Comparison of ENCODE assay signal across 13 cellular contexts in genomic region chr2:3522851-3523481, GRCh38. TPM values are rescaled to one million over a fixed set of nuclear protein-coding genes. Genes with fewer than 3 reads are reported as not detected.
DNase-seq lines count a peak whose midpoint lies in the region; TF ChIP-seq lines count a peak whose summit lies in the region.
"Had no signal": no experiment of that assay in that cellular context is flagged by ENCODE, and none has a peak within 500 bp of the region (broad histone marks: within the 10 kb centered on the region; RNA-seq: fewer than 3 reads in every experiment).

No MANE protein-coding gene starts in this region.

- WGBS in adrenal gland, 4 donors: 70 to 78% (median 74%) methylated on average over 15 of the region's 15 CpGs
- WGBS in smooth muscle cell (ENCODE audit: low lambda C conversion rate): 36% methylated on average over 15 of the region's 15 CpGs

- CTCF ChIA-PET in GM10248 (lab: Yijun Ruan, JAX): interaction anchor here (1.0 kb wide), 1 partner anchor 61 kb away, joined by 3 read pairs; no protein-coding TSS in a partner anchor

- no peaks in the 10 kb centered on the region for H3K9me3 ChIP-seq in adrenal gland (replicated peaks in 1 of 3)
- no peaks in the 10 kb centered on the region for H3K9me3 ChIP-seq in left ventricle myocardium inferior (replicated peaks)
- H3K9me3 ChIP-seq in smooth muscle cell (replicated peaks; ENCODE audit: low read depth): no peaks in the 10 kb centered on the region

- H3K4me2 ChIP-seq in smooth muscle cell: peak overlapping the region; percentile 59

- peaks cover 9% of the 10 kb centered on the region for H3F3A ChIP-seq in smooth muscle cell (ENCODE audit: low read depth)

- DNase-seq in DMS 273 treated with DMSO at 0.1 percent for 48 hours (lab: John Stamatoyannopoulos, UW) (peak; percentile 68), adrenal gland (peak in 4 of 7 donors; percentile 51 to 74 (median 54)), left ventricle myocardium inferior (no peak), smooth muscle cell (lab: John Stamatoyannopoulos, UW; ENCODE audit: unreplicated experiment) (no peak), GM10248 (ENCODE audit: extremely low spot score) (no peak), SW 1271 (lab: John Stamatoyannopoulos, UW) (no peak), A172 (ENCODE audit: low spot score) (no peak)
- no peak for DNase-seq in activated CD4-positive, CD25-positive, alpha-beta regulatory T cell treated with anti-CD3 and anti-CD28 coated beads, Interleukin-2, amount 50 U/mL, for 72 hours
- DNase-seq: activated CD4-positive, alpha-beta T cell treated with anti-CD3 and anti-CD28 coated beads, Interleukin-2, amount 50 U/mL, for 4 hours; activated gamma-delta T cell treated with Interleukin-2 at 50 U/mL for 16 hours; CD8-positive, alpha-beta memory T cell; NCI-H1436; NK-92 treated with Interleukin-12 subunit alpha and Interleukin-12 subunit beta, amount 100 ng/mL, for 24 hours had no signal

- POLR2A ChIA-PET in GM10248 (lab: Yijun Ruan, JAX): no interaction called here

- H3K4me1 ChIP-seq in adrenal gland (replicated peaks in 1 of 2): peaks cover 7 to 41% of the 10 kb centered on the region in 2 donors
- peaks cover 70% of the 10 kb centered on the region for H3K4me1 ChIP-seq in left ventricle myocardium inferior
- H3K4me1 ChIP-seq in smooth muscle cell (ENCODE audit: low read depth): peaks cover 6% of the 10 kb centered on the region

- no peaks in the 10 kb centered on the region for H4K20me1 ChIP-seq in smooth muscle cell (ENCODE audit: low read depth)

- intact Hi-C loops in adrenal gland (cut with DNase I): no loop called here
- intact Hi-C loops in left ventricle myocardium inferior (cut with micrococcal nuclease): no loop called here

- H3K36me3 ChIP-seq in adrenal gland (replicated peaks in 1 of 2) (no peaks in the 10 kb centered on the region), left ventricle myocardium inferior (no peaks in the 10 kb centered on the region), smooth muscle cell (ENCODE audit: low read depth) (no peaks in the 10 kb centered on the region)

- no peaks in the 10 kb centered on the region for H3K27me3 ChIP-seq in adrenal gland
- H3K27me3 ChIP-seq in left ventricle myocardium inferior (ENCODE audit: low read depth): no peaks in the 10 kb centered on the region
- H3K27me3 ChIP-seq in smooth muscle cell (ENCODE audit: low read depth): no peaks in the 10 kb centered on the region

- no peak for TF ChIP-seq CTCF in adrenal gland (IDR thresholded peaks at IDR 0.05)
- TF ChIP-seq CTCF in left ventricle myocardium inferior (IDR thresholded peaks at IDR 0.05; ENCODE audit: borderline replicate concordance): no peak
- TF ChIP-seq CTCF in smooth muscle cell (IDR thresholded peaks at IDR 0.05; ENCODE audit: borderline replicate concordance, insufficient read depth, poor library complexity, severe bottlenecking): no peak
- no peak for TF ChIP-seq CTCF in GM10248 (IDR thresholded peaks at IDR 0.05; ENCODE audit: control extremely low read depth, extremely low read depth, low read depth, missing control alignments)

- H3K4me3 ChIP-seq in adrenal gland: peak overlapping the region in 1 of 4 donors; percentile 5
- peak overlapping the region; percentile 15 for H3K4me3 ChIP-seq in left ventricle myocardium inferior
- H3K4me3 ChIP-seq in smooth muscle cell: no peak overlapping the region

- peaks cover 7% of the 10 kb centered on the region for H3K79me2 ChIP-seq in smooth muscle cell (ENCODE audit: low read depth)

- no peak overlapping the region for H2AFZ ChIP-seq in smooth muscle cell (ENCODE audit: low read depth)

- no peak for TF ChIP-seq POLR2A in adrenal gland (IDR thresholded peaks at IDR 0.05)

- H3K9ac ChIP-seq in smooth muscle cell (ENCODE audit: low read depth): no peak overlapping the region

- H3K27ac ChIP-seq in adrenal gland (peak overlapping the region in 4 of 5 donors; percentile 0 to 81 (median 28)), left ventricle myocardium inferior (replicated peaks) (peak overlapping the region; percentile 85), smooth muscle cell (ENCODE audit: low read depth) (peak overlapping the region; percentile 32)

RNA-seq across cellular contexts. Expression of gene ADI1, which starts 3.6 kb away (rescaled TPM):
- total RNA-seq in adrenal gland (100 to 1,000 TPM in 4 of 8 donors, 10 to 100 TPM in 4; 79.6 to 147 (median 103) TPM), left ventricle myocardium inferior (195 TPM), smooth muscle cell (19.0 and 27.3 TPM in 2 replicates)
- polyA plus RNA-seq in adrenal gland (100 to 1,000 TPM in 1 of 3 donors, 10 to 100 TPM in 2; 50.0 to 160 (median 64.3) TPM), smooth muscle cell (30.9 and 35.0 TPM in 2 replicates)
- 70.9 and 102 TPM in 2 replicates for total RNA-seq in A172 (2014; rRNA removed; shearing (Covaris generic))

RNA-seq across cellular contexts. Expression of gene RNASEH1, which starts 35.2 kb away (rescaled TPM):
- total RNA-seq in adrenal gland (10 to 100 TPM in 7 of 8 donors, 1 to 10 TPM in 1; 7.0 to 27.6 (median 17.5) TPM), left ventricle myocardium inferior (20.9 TPM), smooth muscle cell (18.3 and 22.0 TPM in 2 replicates)
- polyA plus RNA-seq in adrenal gland (10 to 100 TPM in 1 of 3 donors, 1 to 10 TPM in 2; 4.5 to 25.6 (median 9.7) TPM), smooth muscle cell (32.7 and 39.2 TPM in 2 replicates)
- total RNA-seq in A172 (2014; rRNA removed; shearing (Covaris generic)): 55.3 and 61.6 TPM in 2 replicates

RNA-seq across cellular contexts. Expression of gene RPS7, which starts 52.1 kb away (rescaled TPM):
- 1,000 to 10,000 TPM in 4 of 8 donors, 100 to 1,000 TPM in 4; 815 to 2,720 (median 1,203) TPM for total RNA-seq in adrenal gland
- 1,000 to 10,000 TPM; 1,199 to 2,655 (median 1,714) TPM for polyA plus RNA-seq in adrenal gland
- total RNA-seq in left ventricle myocardium inferior: 583 TPM
- 2,961 and 3,073 TPM in 2 replicates for total RNA-seq in smooth muscle cell
- 458 and 471 TPM in 2 replicates for polyA plus RNA-seq in smooth muscle cell
- total RNA-seq in A172 (2014; rRNA removed; shearing (Covaris generic)): 2,765 and 4,011 TPM in 2 replicates

Comparison
In these comparisons a context has a peak if more than half of its experiments do, and no peak if none do; other contexts are left out.
1. DNase-seq: peak in DMS 273 treated with DMSO at 0.1 percent for 48 hours (single experiment) and adrenal gland (4 of 7); none in left ventricle myocardium inferior (single experiment), smooth muscle cell (single experiment), GM10248 (single experiment), SW 1271 (0 of 2), A172 (single experiment) and activated CD4-positive, CD25-positive, alpha-beta regulatory T cell treated with anti-CD3 and anti-CD28 coated beads, Interleukin-2, amount 50 U/mL, for 72 hours (single experiment).
2. H3K27ac ChIP-seq: peak in every context shown above with its lines; median percentile 85 in left ventricle myocardium inferior; 32 in smooth muscle cell; 28 in adrenal gland.